Comparison of ENCODE assay signal across 8 cellular contexts in the genomic region with DNA sequence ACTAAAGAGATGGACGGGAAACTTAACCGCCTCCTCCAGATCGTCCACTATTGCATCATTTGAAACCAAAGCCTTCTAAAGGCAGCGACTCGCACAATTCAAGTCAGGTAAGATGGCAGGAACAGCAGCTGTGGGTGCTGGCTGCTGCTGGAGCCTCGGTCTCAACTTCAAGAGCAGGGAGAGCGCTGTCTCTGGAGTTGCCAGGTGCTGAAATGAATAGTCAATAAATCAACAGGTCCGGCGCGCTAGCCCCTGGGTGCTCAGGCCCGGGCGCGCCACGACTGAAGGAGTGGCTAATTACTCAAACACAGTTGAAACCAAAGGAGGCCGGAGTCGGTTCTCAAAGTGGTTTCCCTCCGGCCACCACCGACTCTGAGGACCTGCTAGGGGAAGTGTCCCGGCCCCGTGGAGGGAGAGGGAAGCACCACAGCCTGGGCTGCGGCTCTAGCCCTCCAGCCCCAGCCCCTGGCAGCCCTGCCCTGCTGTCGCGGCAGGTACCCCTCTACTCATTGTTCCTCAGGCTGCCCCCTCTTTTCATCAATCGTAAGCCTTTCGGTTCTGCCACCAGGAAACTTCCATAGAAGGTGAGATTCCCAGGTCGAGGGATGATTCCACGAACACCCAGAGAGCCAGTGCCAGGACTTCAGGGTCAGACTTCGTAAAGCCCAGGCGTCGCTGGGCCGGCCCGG. TPM values are rescaled to one million over a fixed set of nuclear protein-coding genes. Genes with fewer than 3 reads are reported as not detected.
A peak's percentile ranks its signal among the peaks of the same experiment; 100 is the strongest.
DNase-seq lines count a peak whose midpoint lies in the region; ATAC-seq and TF ChIP-seq lines count a peak whose summit lies in the region.

No MANE protein-coding gene starts in this region.

- peak; percentile 18 for DNase-seq in stimulated activated CD4-positive, alpha-beta T cell treated with anti-CD3 and anti-CD28 coated beads, Interleukin-12 subunit alpha, Interleukin-12 subunit beta, amount 100 ng/mL, for 4 hours
- no peak for DNase-seq in stimulated activated CD4-positive, alpha-beta T cell treated with anti-CD3 and anti-CD28 coated beads, Interleukin-2, amount 100 ng/mL, for 48 hours
- DNase-seq in LoVo (ENCODE audit: low spot score) = peak; percentile 11
- DNase-seq in T-helper 1 cell = peak; percentile 19 to 57 (median 39)
- peak; percentile 89 for DNase-seq in mammary epithelial cell
- DNase-seq in kidney epithelial cell (ENCODE audit: low read depth) = no peak
- peak; percentile 36 for DNase-seq in stimulated activated CD4-positive, alpha-beta T cell treated with anti-CD3 and anti-CD28 coated beads, Interleukin-1b, Interleukin-23, amount 100 ng/mL, for 48 hours

- peak overlapping the region; percentile 57 for H3K27ac ChIP-seq in mammary epithelial cell (ENCODE audit: insufficient read depth, low read depth, low read length)

- peaks cover 23% of the 10 kb centered on the region for H3K79me2 ChIP-seq in mammary epithelial cell (ENCODE audit: insufficient read depth, low read length)

- H3K9me3 ChIP-seq in mammary epithelial cell (replicated peaks; ENCODE audit: insufficient read depth, low read length) = no peaks in the 10 kb centered on the region

- CTCF ChIA-PET in mammary epithelial cell (lab: Charles Lee; ENCODE audit: low non-redundant PET) = no interaction called here

- H3K4me3 ChIP-seq in mammary epithelial cell (replicated peaks in 1 of 3; ENCODE audit: insufficient read depth in 1 of 3, low read depth in 2 of 3, low read length in 3 of 3) (peak overlapping the region; percentile 44 to 85 (median 83)), kidney epithelial cell (ENCODE audit: low read depth, low read length) (peak overlapping the region; percentile 83)

- H3K4me2 ChIP-seq in mammary epithelial cell (ENCODE audit: insufficient read depth, low read depth, low read length) = peak overlapping the region; percentile 83

- 0% methylated on average over 12 of the region's 32 CpGs for WGBS in mammary epithelial cell (ENCODE audit: low coverage, missing lambda C conversion rate)

- no TSS peak for BruUV-seq in mammary epithelial cell (replicated peaks; lab: Mats Ljungman, UMichigan)

- peaks cover 27% of the 10 kb centered on the region for H3K4me1 ChIP-seq in mammary epithelial cell (ENCODE audit: insufficient read depth, low read length)

- dilution Hi-C loops in mammary epithelial cell (cut with HindIII; ENCODE audit: low sequenced_read_pairs) = loop anchor here (5.0 kb wide), 2 partner anchors 94 to 116 kb away; partner anchors contain the start of gene SNAPC3

- H3K27me3 ChIP-seq in mammary epithelial cell (ENCODE audit: insufficient read depth, low read length) (no peaks in the 10 kb centered on the region), kidney epithelial cell (ENCODE audit: control insufficient read depth, insufficient read depth, low read length) (no peaks in the 10 kb centered on the region)

- in situ Hi-C loops in mammary epithelial cell (cut with MboI; ENCODE audit: low sequenced_read_pairs in 2 of 2) = no loop called here

- intact Hi-C loops in mammary epithelial cell (cut with micrococcal nuclease) = loop anchor here (1.0 to 5.0 kb wide), 3 partner anchors 13 to 246 kb away; partner anchors contain the start of gene CCDC171

- peak overlapping the region; percentile 83 for H2AFZ ChIP-seq in mammary epithelial cell (ENCODE audit: low read depth, low read length)

- no peak for ATAC-seq in HG02588 (IDR thresholded peaks at IDR 0.05; ENCODE audit: unreplicated experiment)

- no peaks in the 10 kb centered on the region for H4K20me1 ChIP-seq in mammary epithelial cell (ENCODE audit: insufficient read depth, low read length)

- peak overlapping the region; percentile 81 for H3K9ac ChIP-seq in mammary epithelial cell (ENCODE audit: insufficient read depth, low read length)

- no peak for TF ChIP-seq CTCF in mammary epithelial cell (conservative IDR thresholded peaks at IDR 0.05 in 1 of 2, IDR thresholded peaks at IDR 0.05 in 1 of 2; ENCODE audit: extremely low read depth in 1 of 2, insufficient read depth in 1 of 2, low read depth in 1 of 2, low read length in 2 of 2)
- no peak for TF ChIP-seq CTCF in kidney epithelial cell (IDR thresholded peaks at IDR 0.05; ENCODE audit: insufficient read depth, low read length, poor library complexity, severe bottlenecking)

- H3K36me3 ChIP-seq in mammary epithelial cell (ENCODE audit: insufficient read depth, low read length) (no peaks in the 10 kb centered on the region), kidney epithelial cell (ENCODE audit: control insufficient read depth, insufficient read depth, low read length) (no peaks in the 10 kb centered on the region)

RNA-seq across cellular contexts. Expression of gene TTC39B, which starts 0.8 kb away (rescaled TPM):
- total RNA-seq in mammary epithelial cell (10 to 100 TPM; 25.5 to 26.0 TPM), kidney epithelial cell (10.6 TPM in 2 replicates)
- polyA plus RNA-seq in mammary epithelial cell = 5.6 TPM
- 28.6 TPM for polyA minus RNA-seq in mammary epithelial cell

Comparison
In these comparisons a context has a peak if more than half of its experiments do, and no peak if none do; other contexts are left out.
1. DNase-seq: peak in stimulated activated CD4-positive, alpha-beta T cell treated with anti-CD3 and anti-CD28 coated beads, Interleukin-12 subunit alpha, Interleukin-12 subunit beta, amount 100 ng/mL, for 4 hours (single experiment), LoVo (single experiment), T-helper 1 cell (5 of 5), mammary epithelial cell (single experiment) and stimulated activated CD4-positive, alpha-beta T cell treated with anti-CD3 and anti-CD28 coated beads, Interleukin-1b, Interleukin-23, amount 100 ng/mL, for 48 hours (single experiment); none in stimulated activated CD4-positive, alpha-beta T cell treated with anti-CD3 and anti-CD28 coated beads, Interleukin-2, amount 100 ng/mL, for 48 hours (0 of 2) and kidney epithelial cell (single experiment).